Comparison of ENCODE assay signal across 12 cellular contexts in the genomic region with DNA sequence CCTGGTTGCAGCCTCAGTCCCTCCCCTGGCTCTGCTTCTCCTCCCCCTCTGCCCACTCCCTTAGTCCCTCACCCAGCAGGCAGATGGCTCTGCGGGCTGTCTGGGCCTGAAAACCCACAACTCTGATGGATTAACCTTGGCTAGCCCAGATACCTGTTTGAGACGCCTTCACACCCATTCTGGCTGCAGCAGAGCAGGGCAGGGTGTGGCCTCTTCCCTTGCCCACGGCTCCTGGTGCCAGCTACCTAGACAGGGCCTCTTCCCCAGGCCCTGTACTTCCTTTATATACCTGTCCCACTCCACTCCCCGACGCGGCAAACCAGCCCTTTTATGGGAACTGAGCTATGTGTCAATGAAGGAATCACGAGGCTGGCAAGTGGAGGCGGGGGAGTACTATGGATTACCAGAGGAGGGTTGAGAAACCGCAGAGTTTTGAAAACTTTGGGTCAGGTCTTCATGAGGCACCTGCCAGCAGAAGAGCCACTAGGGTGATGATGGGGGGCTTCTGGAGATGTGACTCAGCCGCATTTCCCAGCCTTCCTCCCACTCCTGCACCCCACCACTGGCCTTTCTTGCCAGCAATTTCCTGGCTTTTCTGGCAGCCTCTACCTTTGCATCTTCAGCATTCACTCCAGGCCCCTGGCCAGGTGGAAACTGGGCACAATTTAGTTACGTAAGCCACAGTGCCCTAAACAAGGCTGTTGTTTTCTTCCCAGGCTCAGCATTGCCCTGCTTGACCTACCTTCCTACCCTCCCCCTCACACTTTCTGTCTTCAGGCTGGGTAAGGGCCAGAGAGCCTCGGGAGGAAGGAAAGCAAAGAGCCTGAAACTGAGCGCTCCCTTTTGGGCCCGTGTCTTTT. TPM values are rescaled to one million over a fixed set of nuclear protein-coding genes. Genes with fewer than 3 reads are reported as not detected.
DNase-seq lines count a peak whose midpoint lies in the region; TF ChIP-seq lines count a peak whose summit lies in the region.
"Had no signal": no experiment of that assay in that cellular context is flagged by ENCODE, and none has a peak within 500 bp of the region (broad histone marks: within the 10 kb centered on the region; RNA-seq: fewer than 3 reads in every experiment).

CHI3L1 (minus strand) TSS at position 259 of the 860 bp plus-strand sequence; CDS start at position 178, 81 bp downstream.

- TF ChIP-seq POLR2A in esophagus muscularis mucosa (IDR thresholded peaks at IDR 0.05; ENCODE audit: low read depth), result no peak
- no peak for TF ChIP-seq POLR2A in tibial nerve (IDR thresholded peaks at IDR 0.05)

- TF ChIP-seq CTCF in WERI-Rb-1 (IDR thresholded peaks at IDR 0.05; ENCODE audit: low read depth, low read length) (no peak; the same call in 1 of the 2 replicates), esophagus muscularis mucosa (IDR thresholded peaks at IDR 0.05) (no peak), tibial nerve (IDR thresholded peaks at IDR 0.05) (no peak)

- intact Hi-C loops in esophagus muscularis mucosa (cut with DNase I), result no loop called here

- H3K4me1 ChIP-seq in esophagus muscularis mucosa (peaks cover 0 to 18% (median 10%) of the 10 kb centered on the region in 4 donors), SJCRH30 (peaks cover 5% of the 10 kb centered on the region), tibial nerve (peaks cover 0 to 23% (median 0%) of the 10 kb centered on the region in 4 donors)

- TF ChIP-seq EP300 in esophagus muscularis mucosa (IDR thresholded peaks at IDR 0.05) (no peak), tibial nerve (IDR thresholded peaks at IDR 0.05) (no peak)

- DNase-seq in HT1080 (ENCODE audit: low read depth) (peak; percentile 82), WERI-Rb-1 (peak; percentile 99), putamen (ENCODE audit: low spot score) (peak; percentile 76), esophagus muscularis mucosa (ENCODE audit: extremely low spot score) (no peak), SJCRH30 (no peak), SW 1271 (lab: John Stamatoyannopoulos, UW) (no peak), tibial nerve (ENCODE audit: low spot score in 2 of 2) (no peak)
- DNase-seq: activated T-cell treated with anti-CD3 and anti-CD28 coated beads, Interleukin-2, amount 50 U/mL, for 24 hours; erythroblast had no signal

- no peaks in the 10 kb centered on the region for H3K27me3 ChIP-seq in WERI-Rb-1 (ENCODE audit: insufficient read depth, low read depth, severe bottlenecking)
- H3K27me3 ChIP-seq in esophagus muscularis mucosa, result no peaks in the 10 kb centered on the region
- H3K27me3 ChIP-seq in SJCRH30, result no peaks in the 10 kb centered on the region
- no peaks in the 10 kb centered on the region for H3K27me3 ChIP-seq in tibial nerve

- H3K36me3 ChIP-seq in WERI-Rb-1 (no peaks in the 10 kb centered on the region), esophagus muscularis mucosa (no peaks in the 10 kb centered on the region), SJCRH30 (no peaks in the 10 kb centered on the region), tibial nerve (no peaks in the 10 kb centered on the region)

- H3K4me3 ChIP-seq in WERI-Rb-1 (ENCODE audit: low read depth, low read length), result peak within 1 kb of the TSS; percentile 2
- H3K4me3 ChIP-seq in iPS-18c (ENCODE audit: insufficient read depth, low read depth, low read length), result 0 out of 2 replicates have a peak within 1 kb of the TSS, but pooled peaks have one; percentile 3
- H3K4me3 ChIP-seq in esophagus muscularis mucosa, result no peak within 1 kb of the TSS
- no peak within 1 kb of the TSS for H3K4me3 ChIP-seq in SJCRH30
- H3K4me3 ChIP-seq in tibial nerve, result no peak within 1 kb of the TSS

- H3K9me3 ChIP-seq in WERI-Rb-1 (ENCODE audit: severe bottlenecking), result peaks cover 10% of the 10 kb centered on the region
- no peaks in the 10 kb centered on the region for H3K9me3 ChIP-seq in iPS-18c (ENCODE audit: control insufficient read depth, insufficient read depth, low read length)
- H3K9me3 ChIP-seq in esophagus muscularis mucosa, result no peaks in the 10 kb centered on the region
- H3K9me3 ChIP-seq in SJCRH30 (replicated peaks), result no peaks in the 10 kb centered on the region
- no peaks in the 10 kb centered on the region for H3K9me3 ChIP-seq in tibial nerve

- H3K27ac ChIP-seq in WERI-Rb-1, result peak within 1 kb of the TSS; percentile 92
- H3K27ac ChIP-seq in esophagus muscularis mucosa (replicated peaks in 1 of 4), result no peak within 1 kb of the TSS
- no peak within 1 kb of the TSS for H3K27ac ChIP-seq in SJCRH30
- H3K27ac ChIP-seq in tibial nerve, result peak within 1 kb of the TSS in 1 of 4 donors; percentile 6

- WGBS in esophagus muscularis mucosa, result 61% methylated on average over 13 of the region's 14 CpGs
- 37 to 42% methylated on average over 14 of the region's 14 CpGs for WGBS in tibial nerve, 2 donors

RNA-seq across cellular contexts. Expression of gene CHI3L1, which starts in this region (rescaled TPM):
- total RNA-seq in HT1080 (2014; rRNA removed; shearing (Covaris generic)), result 3.3 and 5.7 TPM in 2 replicates
- polyA plus RNA-seq in HT1080 (2015; cell fraction: cytosol; rRNA removed), result 0.37 and 0.43 TPM in 2 replicates
- polyA plus RNA-seq in HT1080 (2015; cell fraction: nucleus; rRNA removed), result 3.2 and 4.4 TPM in 2 replicates
- total RNA-seq in esophagus muscularis mucosa (1 to 10 TPM in 3 of 4 donors, not detected in 1; 1.3 to 2.1 (median 1.7) TPM), tibial nerve (100 to 1,000 TPM in 1 of 4 donors, 10 to 100 TPM in 1, 1 to 10 TPM in 1, not detected in 1; 5.0 to 150 (median 18.8) TPM)
- not detected in 2 replicates for total RNA-seq in SJCRH30 (2014; rRNA removed; shearing (Covaris generic))
- total RNA-seq: Daoy, RPMI7951 had no signal

Comparison
In these comparisons a context has a peak if more than half of its experiments do, and no peak if none do; other contexts are left out.
1. DNase-seq: peak in HT1080 (single experiment), WERI-Rb-1 (single experiment) and putamen (single experiment); none in esophagus muscularis mucosa (single experiment), SJCRH30 (0 of 2), SW 1271 (0 of 2) and tibial nerve (0 of 2).
2. H3K4me3 ChIP-seq: peak in WERI-Rb-1 (single experiment) and iPS-18c (single experiment); none in esophagus muscularis mucosa (0 of 4), SJCRH30 (single experiment) and tibial nerve (0 of 4).